In the genomic region with DNA sequence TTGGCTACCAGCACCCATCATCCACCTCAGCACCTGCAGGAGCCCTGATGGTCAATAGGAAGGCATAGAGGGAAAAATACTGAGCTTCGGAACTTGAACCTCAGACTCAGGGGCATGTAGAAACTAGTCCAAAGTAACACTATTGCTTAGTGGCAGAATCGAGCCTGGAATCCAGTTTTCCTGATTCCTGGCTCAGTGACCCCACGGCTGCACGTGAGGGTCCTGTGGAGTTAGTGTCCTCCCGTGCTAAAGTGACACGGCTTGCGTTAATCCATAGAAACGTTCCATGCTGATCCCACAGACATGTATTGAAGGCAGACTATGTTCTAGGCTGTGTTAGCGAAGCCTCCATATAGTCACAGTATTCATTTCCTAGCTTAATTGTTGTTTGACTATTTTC, we compare ENCODE assay signal across 8 cellular contexts.
"Had no signal": no experiment of that assay in that cellular context is flagged by ENCODE, and none has a peak within 500 bp of the region (broad histone marks: within the 10 kb centered on the region; RNA-seq: fewer than 3 reads in every experiment).

No MANE protein-coding gene starts in this region.

- H3K4me3 Mint-ChIP-seq: HFFc6 had no signal

- H3K27me3 Mint-ChIP-seq: IgD-negative memory B cell had no signal

- H3K4me3 ChIP-seq: HAP-1 had no signal

- H3K36me3 ChIP-seq: HAP-1 had no signal

- H3K4me1 Mint-ChIP-seq: IgD-negative memory B cell had no signal

- H3K4me1 ChIP-seq: HAP-1 had no signal

- H3K27ac Mint-ChIP-seq: HFFc6, IgD-negative memory B cell had no signal

- DNase-seq: GOT3, H7, HFFc6, KBM-7 had no signal

- ATAC-seq: HCT116, HepG2 had no signal
